9 cellular contexts compared by ENCODE assay signal in genomic region chr3:61564405-61565059, GRCh38. TPM values are rescaled to one million over a fixed set of nuclear protein-coding genes. Genes with fewer than 3 reads are reported as not detected.
DNase-seq lines count a peak whose midpoint lies in the region; ATAC-seq, FAIRE-seq and TF ChIP-seq lines count a peak whose summit lies in the region.
"Had no signal": no experiment of that assay in that cellular context is flagged by ENCODE, and none has a peak within 500 bp of the region (broad histone marks: within the 10 kb centered on the region; RNA-seq: fewer than 3 reads in every experiment).

No MANE protein-coding gene starts in this region.

- H3K27ac Mint-ChIP-seq in activated CD8-positive, alpha-beta T cell treated with anti-CD3 and anti-CD28 coated beads for 36 hours: no peak overlapping the region
- no peak overlapping the region for H3K27ac Mint-ChIP-seq in activated CD8-positive, alpha-beta T cell treated with anti-CD3 and anti-CD28 coated beads, Interleukin-2, amount 10 ng/mL, durations not matched to agents 7 days and 5 days
- H3K27ac Mint-ChIP-seq in activated T-helper 1 cell treated with anti-CD3 and anti-CD28 coated beads, Interleukin-12 subunit alpha, Interleukin-12 subunit beta, Interleukin-2, Interleukin-4 antibody, amounts not matched to agents 30 ng/mL and 10 ng/mL and 1 ng/mL, durations not matched to agents 14 hours and 24 hours and 36 hours: no peak overlapping the region
- H3K27ac Mint-ChIP-seq in naive thymus-derived CD8-positive, alpha-beta T cell: no peak overlapping the region
- H3K27ac Mint-ChIP-seq: activated naive CD8-positive, alpha-beta T cell had no signal

- H3K4me3 Mint-ChIP-seq in activated CD8-positive, alpha-beta T cell treated with anti-CD3 and anti-CD28 coated beads for 36 hours: no peak overlapping the region
- H3K4me3 Mint-ChIP-seq in activated CD8-positive, alpha-beta T cell treated with anti-CD3 and anti-CD28 coated beads, Interleukin-2, amount 10 ng/mL, durations not matched to agents 7 days and 5 days: no peak overlapping the region
- peak overlapping the region; percentile 84 for H3K4me3 Mint-ChIP-seq in activated T-helper 1 cell treated with anti-CD3 and anti-CD28 coated beads, Interleukin-12 subunit alpha, Interleukin-12 subunit beta, Interleukin-2, Interleukin-4 antibody, amounts not matched to agents 30 ng/mL and 10 ng/mL and 1 ng/mL, durations not matched to agents 14 hours and 24 hours and 36 hours
- H3K4me3 Mint-ChIP-seq in naive thymus-derived CD8-positive, alpha-beta T cell: no peak overlapping the region
- H3K4me3 Mint-ChIP-seq: activated naive CD8-positive, alpha-beta T cell had no signal

- POLR2A ChIA-PET in activated CD8-positive, alpha-beta T cell treated with anti-CD3 and anti-CD28 coated beads for 36 hours (lab: Charles Lee): no interaction called here
- POLR2A ChIA-PET in activated CD8-positive, alpha-beta T cell treated with anti-CD3 and anti-CD28 coated beads, Interleukin-2, amount 10 ng/mL, durations not matched to agents 7 days and 5 days (lab: Charles Lee): no interaction called here
- POLR2A ChIA-PET in naive thymus-derived CD8-positive, alpha-beta T cell (lab: Charles Lee): no interaction called here

- no peaks in the 10 kb centered on the region for H3K36me3 Mint-ChIP-seq in activated CD8-positive, alpha-beta T cell treated with anti-CD3 and anti-CD28 coated beads for 36 hours (ENCODE audit: low read depth)
- no peaks in the 10 kb centered on the region for H3K36me3 Mint-ChIP-seq in activated CD8-positive, alpha-beta T cell treated with anti-CD3 and anti-CD28 coated beads, Interleukin-2, amount 10 ng/mL, durations not matched to agents 7 days and 5 days (ENCODE audit: low read depth)
- H3K36me3 Mint-ChIP-seq in activated T-helper 1 cell treated with anti-CD3 and anti-CD28 coated beads, Interleukin-12 subunit alpha, Interleukin-12 subunit beta, Interleukin-2, Interleukin-4 antibody, amounts not matched to agents 30 ng/mL and 10 ng/mL and 1 ng/mL, durations not matched to agents 14 hours and 24 hours and 36 hours (ENCODE audit: low read depth): no peaks in the 10 kb centered on the region
- H3K36me3 Mint-ChIP-seq in naive thymus-derived CD8-positive, alpha-beta T cell: no peaks in the 10 kb centered on the region
- H3K36me3 Mint-ChIP-seq: activated naive CD8-positive, alpha-beta T cell had no signal

- peak; percentile 32 for TF ChIP-seq CTCF in activated CD8-positive, alpha-beta T cell treated with anti-CD3 and anti-CD28 coated beads for 36 hours (IDR thresholded peaks at IDR 0.05)
- TF ChIP-seq CTCF in heart left ventricle (IDR thresholded peaks at IDR 0.05) (peak; percentile 52 to 97 (median 90)), pancreas (IDR thresholded peaks at IDR 0.05) (peak; percentile 39 to 67 (median 58))

- peak; percentile 2 to 47 for TF ChIP-seq POLR2A in heart left ventricle (IDR thresholded peaks at IDR 0.05)

- peaks cover 0 to 54% (median 18%) of the 10 kb centered on the region in 12 donors for H3K4me1 ChIP-seq in heart left ventricle
- no peaks in the 10 kb centered on the region for H3K4me1 ChIP-seq in pancreas

- DNase-seq in activated CD8-positive, alpha-beta T cell treated with anti-CD3 and anti-CD28 coated beads for 36 hours: peak; percentile 33
- no peak for DNase-seq in activated CD8-positive, alpha-beta T cell treated with anti-CD3 and anti-CD28 coated beads, Interleukin-2, amount 10 ng/mL, durations not matched to agents 7 days and 5 days
- DNase-seq in activated T-helper 1 cell treated with anti-CD3 and anti-CD28 coated beads, Interleukin-12 subunit alpha, Interleukin-12 subunit beta, Interleukin-2, Interleukin-4 antibody, amounts not matched to agents 30 ng/mL and 10 ng/mL and 1 ng/mL, durations not matched to agents 14 hours and 24 hours and 36 hours (ENCODE audit: low spot score): no peak
- DNase-seq in heart left ventricle (peak; percentile 88 to 92 (median 90)), pancreas (peak; percentile 61 to 87 (median 76)), NCI-H1105 (lab: John Stamatoyannopoulos, UW) (no peak)
- DNase-seq in naive thymus-derived CD8-positive, alpha-beta T cell: no peak

- intact Hi-C loops in activated CD8-positive, alpha-beta T cell treated with anti-CD3 and anti-CD28 coated beads for 36 hours (cut with micrococcal nuclease): no loop called here
- intact Hi-C loops in activated T-helper 1 cell treated with anti-CD3 and anti-CD28 coated beads, Interleukin-12 subunit alpha, Interleukin-12 subunit beta, Interleukin-2, Interleukin-4 antibody, amounts not matched to agents 30 ng/mL and 10 ng/mL and 1 ng/mL, durations not matched to agents 14 hours and 24 hours and 36 hours (cut with micrococcal nuclease): loop anchor here (5.0 kb wide), 1 partner anchor 373 kb away; no protein-coding TSS in a partner anchor
- intact Hi-C loops in heart left ventricle (cut with DNase I): loop anchor here (1.0 to 10.0 kb wide), 19 partner anchors 120 to 624 kb away; no protein-coding TSS in a partner anchor
- intact Hi-C loops in pancreas (cut with DNase I): loop anchor here in 1 of 3 donors (10.0 kb wide), 1 partner anchor 620 kb away; no protein-coding TSS in a partner anchor

- peak overlapping the region; percentile 36 to 98 (median 96) for H3K27ac ChIP-seq in heart left ventricle
- H3K27ac ChIP-seq in pancreas: no peak overlapping the region

- H3K9me3 ChIP-seq in heart left ventricle: no peaks in the 10 kb centered on the region
- no peaks in the 10 kb centered on the region for H3K9me3 ChIP-seq in pancreas

- H3K36me3 ChIP-seq in heart left ventricle (no peaks in the 10 kb centered on the region), pancreas (no peaks in the 10 kb centered on the region)

- no peaks in the 10 kb centered on the region for H3K9me3 Mint-ChIP-seq in activated CD8-positive, alpha-beta T cell treated with anti-CD3 and anti-CD28 coated beads for 36 hours
- no peaks in the 10 kb centered on the region for H3K9me3 Mint-ChIP-seq in activated CD8-positive, alpha-beta T cell treated with anti-CD3 and anti-CD28 coated beads, Interleukin-2, amount 10 ng/mL, durations not matched to agents 7 days and 5 days (ENCODE audit: insufficient read depth)
- no peaks in the 10 kb centered on the region for H3K9me3 Mint-ChIP-seq in activated T-helper 1 cell treated with anti-CD3 and anti-CD28 coated beads, Interleukin-12 subunit alpha, Interleukin-12 subunit beta, Interleukin-2, Interleukin-4 antibody, amounts not matched to agents 30 ng/mL and 10 ng/mL and 1 ng/mL, durations not matched to agents 14 hours and 24 hours and 36 hours
- no peaks in the 10 kb centered on the region for H3K9me3 Mint-ChIP-seq in naive thymus-derived CD8-positive, alpha-beta T cell

- CTCF ChIA-PET in activated CD8-positive, alpha-beta T cell treated with anti-CD3 and anti-CD28 coated beads for 36 hours (lab: Charles Lee): no interaction called here
- CTCF ChIA-PET in activated CD8-positive, alpha-beta T cell treated with anti-CD3 and anti-CD28 coated beads, Interleukin-2, amount 10 ng/mL, durations not matched to agents 7 days and 5 days (lab: Charles Lee): interaction anchor here (1.0 kb wide), 1 partner anchor 35 kb away, joined by 3 read pairs; no protein-coding TSS in a partner anchor

- peaks cover 8% of the 10 kb centered on the region for H3K4me1 Mint-ChIP-seq in activated CD8-positive, alpha-beta T cell treated with anti-CD3 and anti-CD28 coated beads for 36 hours (ENCODE audit: low read depth)
- H3K4me1 Mint-ChIP-seq in activated CD8-positive, alpha-beta T cell treated with anti-CD3 and anti-CD28 coated beads, Interleukin-2, amount 10 ng/mL, durations not matched to agents 7 days and 5 days (ENCODE audit: low read depth): peaks cover 21% of the 10 kb centered on the region
- peaks cover 12% of the 10 kb centered on the region for H3K4me1 Mint-ChIP-seq in activated T-helper 1 cell treated with anti-CD3 and anti-CD28 coated beads, Interleukin-12 subunit alpha, Interleukin-12 subunit beta, Interleukin-2, Interleukin-4 antibody, amounts not matched to agents 30 ng/mL and 10 ng/mL and 1 ng/mL, durations not matched to agents 14 hours and 24 hours and 36 hours (ENCODE audit: low read depth)
- peaks cover 2 to 16% (median 7%) of the 10 kb centered on the region in 4 donors for H3K4me1 Mint-ChIP-seq in naive thymus-derived CD8-positive, alpha-beta T cell

- H3K27me3 Mint-ChIP-seq in activated CD8-positive, alpha-beta T cell treated with anti-CD3 and anti-CD28 coated beads for 36 hours: peaks cover 48% of the 10 kb centered on the region
- peaks cover 50% of the 10 kb centered on the region for H3K27me3 Mint-ChIP-seq in activated CD8-positive, alpha-beta T cell treated with anti-CD3 and anti-CD28 coated beads, Interleukin-2, amount 10 ng/mL, durations not matched to agents 7 days and 5 days (ENCODE audit: low read depth)
- peaks cover 52% of the 10 kb centered on the region for H3K27me3 Mint-ChIP-seq in activated T-helper 1 cell treated with anti-CD3 and anti-CD28 coated beads, Interleukin-12 subunit alpha, Interleukin-12 subunit beta, Interleukin-2, Interleukin-4 antibody, amounts not matched to agents 30 ng/mL and 10 ng/mL and 1 ng/mL, durations not matched to agents 14 hours and 24 hours and 36 hours (ENCODE audit: insufficient read depth)
- peaks cover 24 to 53% (median 37%) of the 10 kb centered on the region in 5 donors for H3K27me3 Mint-ChIP-seq in naive thymus-derived CD8-positive, alpha-beta T cell

- FAIRE-seq in pancreas (lab: Jason Lieb, UNC): no peak

- no peak for ATAC-seq in activated CD8-positive, alpha-beta T cell treated with anti-CD3 and anti-CD28 coated beads for 36 hours
- no peak for ATAC-seq in activated CD8-positive, alpha-beta T cell treated with anti-CD3 and anti-CD28 coated beads, Interleukin-2, amount 10 ng/mL, durations not matched to agents 7 days and 5 days
- ATAC-seq in heart left ventricle (peak; percentile 65 to 72 (median 66)), pancreas (peak; percentile 6 to 53 (median 36)), HG03442 (IDR thresholded peaks at IDR 0.05; ENCODE audit: unreplicated experiment) (no peak)
- ATAC-seq in naive thymus-derived CD8-positive, alpha-beta T cell: no peak

- 3 to 6% (median 5%) methylated on average over 23 to 40 of the region's 40 CpGs for WGBS in heart left ventricle, 4 donors
- 16 to 19% methylated on average over 30 to 40 of the region's 40 CpGs for WGBS in pancreas, 2 donors

- H3K27me3 ChIP-seq in heart left ventricle: peaks cover 0 to 28% (median 0%) of the 10 kb centered on the region in 9 donors
- H3K27me3 ChIP-seq in pancreas: no peaks in the 10 kb centered on the region

- H3K4me3 ChIP-seq in heart left ventricle: peak overlapping the region; percentile 65 to 97 (median 88)
- peak overlapping the region in 3 of 4 donors; percentile 51 to 73 (median 65) for H3K4me3 ChIP-seq in pancreas

RNA-seq across cellular contexts. Expression of gene PTPRG, which starts 3.2 kb away (rescaled TPM):
- total RNA-seq in activated CD8-positive, alpha-beta T cell treated with anti-CD3 and anti-CD28 coated beads for 36 hours: not detected
- not detected for total RNA-seq in activated CD8-positive, alpha-beta T cell treated with anti-CD3 and anti-CD28 coated beads, Interleukin-2, amount 10 ng/mL, durations not matched to agents 7 days and 5 days
- total RNA-seq in activated T-helper 1 cell treated with anti-CD3 and anti-CD28 coated beads, Interleukin-12 subunit alpha, Interleukin-12 subunit beta, Interleukin-2, Interleukin-4 antibody, amounts not matched to agents 30 ng/mL and 10 ng/mL and 1 ng/mL, durations not matched to agents 14 hours and 24 hours and 36 hours: 3.7 and 4.4 TPM in 2 replicates
- 10 to 100 TPM; 23.5 to 48.5 (median 35.6) TPM for total RNA-seq in heart left ventricle
- polyA plus RNA-seq in heart left ventricle: 10 to 100 TPM in 1 of 2 donors, 1 to 10 TPM in 1; 8.0 to 16.4 TPM
- 10 to 100 TPM in 4 of 6 donors, 1 to 10 TPM in 2; 6.4 to 20.5 (median 12.2) TPM for total RNA-seq in pancreas
- 1 to 10 TPM; 2.8 to 3.1 TPM for polyA plus RNA-seq in pancreas
- total RNA-seq in naive thymus-derived CD8-positive, alpha-beta T cell: not detected
- not detected for polyA plus RNA-seq in naive thymus-derived CD8-positive, alpha-beta T cell

Comparison
In these comparisons a context has a peak if more than half of its experiments do, and no peak if none do; other contexts are left out.
1. DNase-seq: peak in activated CD8-positive, alpha-beta T cell treated with anti-CD3 and anti-CD28 coated beads for 36 hours (single experiment), heart left ventricle (5 of 5) and pancreas (6 of 6); none in activated CD8-positive, alpha-beta T cell treated with anti-CD3 and anti-CD28 coated beads, Interleukin-2, amount 10 ng/mL, durations not matched to agents 7 days and 5 days (single experiment), activated T-helper 1 cell treated with anti-CD3 and anti-CD28 coated beads, Interleukin-12 subunit alpha, Interleukin-12 subunit beta, Interleukin-2, Interleukin-4 antibody, amounts not matched to agents 30 ng/mL and 10 ng/mL and 1 ng/mL, durations not matched to agents 14 hours and 24 hours and 36 hours (single experiment), naive thymus-derived CD8-positive, alpha-beta T cell (0 of 10) and NCI-H1105 (single experiment).
2. ATAC-seq: peak in heart left ventricle (4 of 4) and pancreas (4 of 4); none in activated CD8-positive, alpha-beta T cell treated with anti-CD3 and anti-CD28 coated beads for 36 hours (single experiment), activated CD8-positive, alpha-beta T cell treated with anti-CD3 and anti-CD28 coated beads, Interleukin-2, amount 10 ng/mL, durations not matched to agents 7 days and 5 days (single experiment), naive thymus-derived CD8-positive, alpha-beta T cell (0 of 2) and HG03442 (single experiment).
3. CTCF ChIP-seq: peak in every context shown above with its lines; median percentile 90 in heart left ventricle; 58 in pancreas; 32 in activated CD8-positive, alpha-beta T cell treated with anti-CD3 and anti-CD28 coated beads for 36 hours.
4. H3K27ac ChIP-seq: peak in heart left ventricle (12 of 12); none in pancreas (0 of 4).